In the genomic region with DNA sequence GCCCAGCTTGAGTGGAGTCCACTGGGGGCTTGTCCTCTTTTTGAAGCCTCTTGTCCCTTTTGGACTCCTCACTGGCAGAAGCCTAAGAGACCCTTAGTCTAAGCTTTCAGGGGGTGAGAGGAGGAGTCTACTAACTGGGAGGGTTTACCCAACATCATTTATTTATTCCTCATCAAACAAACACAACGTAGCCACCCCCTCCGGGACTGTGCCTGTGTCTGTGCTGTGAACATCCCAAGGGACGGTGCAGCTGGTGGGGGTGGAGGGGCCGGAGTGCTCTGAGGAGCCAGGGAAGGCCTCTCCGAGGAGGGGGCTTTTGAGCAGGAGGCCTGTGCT, we compare ENCODE assay signal across 12 cellular contexts. TPM values are rescaled to one million over a fixed set of nuclear protein-coding genes. Genes with fewer than 3 reads are reported as not detected.
A peak's percentile ranks its signal among the peaks of the same experiment; 100 is the strongest.
DNase-seq lines count a peak whose midpoint lies in the region; ATAC-seq and TF ChIP-seq lines count a peak whose summit lies in the region.
"Had no signal": no experiment of that assay in that cellular context is flagged by ENCODE, and none has a peak within 500 bp of the region (broad histone marks: within the 10 kb centered on the region; RNA-seq: fewer than 3 reads in every experiment).

No MANE protein-coding gene starts in this region.

- no peak for TF ChIP-seq CTCF in CD4-positive, alpha-beta T cell (IDR thresholded peaks at IDR 0.05)
- TF ChIP-seq CTCF in RWPE2 (IDR thresholded peaks at IDR 0.05; ENCODE audit: poor library complexity, severe bottlenecking), result no peak
- TF ChIP-seq CTCF in esophagus muscularis mucosa (IDR thresholded peaks at IDR 0.05), result no peak
- no peak for TF ChIP-seq CTCF in psoas muscle (IDR thresholded peaks at IDR 0.05)
- no peak for TF ChIP-seq CTCF in MM.1S (IDR thresholded peaks at IDR 0.05; ENCODE audit: low read length)

- intact Hi-C loops in CD4-positive, alpha-beta T cell (cut with DNase I, micrococcal nuclease), result no loop called here
- intact Hi-C loops in esophagus muscularis mucosa (cut with DNase I), result no loop called here
- intact Hi-C loops in psoas muscle (cut with DNase I), result loop anchor here in 1 of 2 donors (5.0 kb wide), 1 partner anchor 247 kb away; no protein-coding TSS in a partner anchor

- no peaks in the 10 kb centered on the region for H3K9me3 Mint-ChIP-seq in CD4-positive, alpha-beta T cell
- H3K9me3 Mint-ChIP-seq: activated naive CD4-positive, alpha-beta T cell treated with anti-CD3 and anti-CD28 coated beads for 36 hours had no signal

- CTCF ChIA-PET in CD4-positive, alpha-beta T cell (lab: Charles Lee), result interaction anchor here (0.5 to 3.0 kb wide), 12 partner anchors 11 to 567 kb away, joined by 3 to 12 read pairs (median 4); a partner anchor contains a TSS

- peaks cover 37% of the 10 kb centered on the region for H3K4me1 ChIP-seq in RWPE2 (ENCODE audit: insufficient read depth, poor library complexity, severe bottlenecking)
- H3K4me1 ChIP-seq in esophagus muscularis mucosa, result peaks cover 27 to 38% (median 28%) of the 10 kb centered on the region in 4 donors
- peaks cover 12% of the 10 kb centered on the region for H3K4me1 ChIP-seq in psoas muscle
- no peaks in the 10 kb centered on the region for H3K4me1 ChIP-seq in MM.1S (ENCODE audit: low read length)

- no peaks in the 10 kb centered on the region for H3K27me3 ChIP-seq in CD4-positive, alpha-beta T cell (ENCODE audit: control insufficient read depth, insufficient read depth, low read length)
- H3K27me3 ChIP-seq in RWPE2 (ENCODE audit: insufficient read depth, poor library complexity, severe bottlenecking) (no peaks in the 10 kb centered on the region), esophagus muscularis mucosa (no peaks in the 10 kb centered on the region), psoas muscle (ENCODE audit: insufficient read depth in 3 of 3, low read length in 2 of 3) (no peaks in the 10 kb centered on the region), MM.1S (replicated peaks; ENCODE audit: insufficient read depth, low read length) (no peaks in the 10 kb centered on the region)

- 91% methylated on average over 5 of the region's 5 CpGs for WGBS in esophagus muscularis mucosa
- whole genome bisulfite sequencing in psoas muscle, 3 donors, result 74 to 82% (median 78%) methylated on average over 5 of the region's 5 CpGs

- no peak overlapping the region for H3K4me3 ChIP-seq in RWPE2 (ENCODE audit: severe bottlenecking)
- no peak overlapping the region for H3K4me3 ChIP-seq in esophagus muscularis mucosa
- H3K4me3 ChIP-seq in psoas muscle, result no peak overlapping the region
- H3K4me3 ChIP-seq in MM.1S (ENCODE audit: low read length), result no peak overlapping the region

- no peaks in the 10 kb centered on the region for H3K9me3 ChIP-seq in CD4-positive, alpha-beta T cell (ENCODE audit: control insufficient read depth, low read length)
- no peaks in the 10 kb centered on the region for H3K9me3 ChIP-seq in RWPE2 (ENCODE audit: severe bottlenecking)
- H3K9me3 ChIP-seq in esophagus muscularis mucosa, result no peaks in the 10 kb centered on the region
- no peaks in the 10 kb centered on the region for H3K9me3 ChIP-seq in psoas muscle
- H3K9me3 ChIP-seq in MM.1S (replicated peaks; ENCODE audit: insufficient read depth, low read length), result no peaks in the 10 kb centered on the region

- H3F3A ChIP-seq in MM.1S (ENCODE audit: insufficient read depth, low read length), result no peaks in the 10 kb centered on the region

- POLR2A ChIA-PET in CD4-positive, alpha-beta T cell (lab: Charles Lee), result interaction anchor here (1.1 kb wide), 1 partner anchor 170 kb away, joined by 3 read pairs; a partner anchor contains a TSS

- peaks cover 5% of the 10 kb centered on the region for H3K27me3 Mint-ChIP-seq in CD4-positive, alpha-beta T cell

- H3K4me1 Mint-ChIP-seq in CD4-positive, alpha-beta T cell (ENCODE audit: low read depth), result peaks cover 17% of the 10 kb centered on the region

- no peak for TF ChIP-seq EP300 in esophagus muscularis mucosa (IDR thresholded peaks at IDR 0.05)

- no peak overlapping the region for H3K4me3 Mint-ChIP-seq in CD4-positive, alpha-beta T cell
- H3K4me3 Mint-ChIP-seq: activated naive CD4-positive, alpha-beta T cell treated with anti-CD3 and anti-CD28 coated beads for 36 hours had no signal

- H3K9me2 ChIP-seq in MM.1S (replicated peaks; ENCODE audit: insufficient read depth, low read length), result no peaks in the 10 kb centered on the region

- H3K36me3 ChIP-seq in RWPE2 (ENCODE audit: low read depth), result no peaks in the 10 kb centered on the region
- no peaks in the 10 kb centered on the region for H3K36me3 ChIP-seq in esophagus muscularis mucosa
- no peaks in the 10 kb centered on the region for H3K36me3 ChIP-seq in psoas muscle (ENCODE audit: insufficient read depth in 1 of 2, low read depth in 1 of 2)
- H3K36me3 ChIP-seq in MM.1S (replicated peaks; ENCODE audit: insufficient read depth, low read length), result no peaks in the 10 kb centered on the region

- H3K4me2 ChIP-seq in MM.1S (ENCODE audit: low read depth, low read length), result no peak overlapping the region

- ATAC-seq in CD4-positive, alpha-beta T cell (ENCODE audit: poor library complexity), result no peak
- peak; percentile 11; the same call in 2 of the 3 replicates for ATAC-seq in RWPE2 (ENCODE audit: low read depth)
- ATAC-seq in psoas muscle, result no peak
- no peak for ATAC-seq in HG02588 (IDR thresholded peaks at IDR 0.05; ENCODE audit: unreplicated experiment)

- H3K27ac Mint-ChIP-seq in CD4-positive, alpha-beta T cell, result no peak overlapping the region
- H3K27ac Mint-ChIP-seq: activated naive CD4-positive, alpha-beta T cell treated with anti-CD3 and anti-CD28 coated beads for 36 hours; B cell had no signal

- peak overlapping the region; percentile 31 for H3K27ac ChIP-seq in CD4-positive, alpha-beta T cell (ENCODE audit: low read depth, low read length)
- H3K27ac ChIP-seq in RWPE2 (ENCODE audit: poor library complexity, severe bottlenecking), result peak overlapping the region; percentile 96
- H3K27ac ChIP-seq in esophagus muscularis mucosa (replicated peaks in 1 of 4), result peak overlapping the region; percentile 53 to 67 (median 58)
- H3K27ac ChIP-seq in psoas muscle, result peak overlapping the region; percentile 52
- no peak overlapping the region for H3K27ac ChIP-seq in MM.1S (ENCODE audit: low read length)

- no peaks in the 10 kb centered on the region for H3K79me2 ChIP-seq in MM.1S (ENCODE audit: low read length)

- H2AFZ ChIP-seq in MM.1S (ENCODE audit: low read length), result no peak overlapping the region

- H4K20me1 ChIP-seq in MM.1S (ENCODE audit: insufficient read depth, low read length), result no peaks in the 10 kb centered on the region

- H3K9ac ChIP-seq in MM.1S (ENCODE audit: low read length), result no peak overlapping the region

- no peak for DNase-seq in CD4-positive, alpha-beta T cell
- DNase-seq in RWPE2 (ENCODE audit: low spot score) (no peak), esophagus muscularis mucosa (ENCODE audit: extremely low spot score) (no peak), psoas muscle (no peak), MM.1S (no peak), germinal center (ENCODE audit: low spot score) (no peak), iPS-NIHi11 (ENCODE audit: low spot score) (no peak)
- DNase-seq: activated naive CD4-positive, alpha-beta T cell treated with anti-CD3 and anti-CD28 coated beads for 36 hours; NCI-H187 treated with DMSO at 0.1 percent for 48 hours; NCI-H526 treated with DMSO at 0.1 percent for 48 hours had no signal

- TF ChIP-seq POLR2A in esophagus muscularis mucosa (IDR thresholded peaks at IDR 0.05; ENCODE audit: low read depth), result no peak

- no peaks in the 10 kb centered on the region for H3K36me3 Mint-ChIP-seq in CD4-positive, alpha-beta T cell (ENCODE audit: low read depth)

RNA-seq across cellular contexts. Expression of a gene that starts 42.7 kb away (rescaled TPM):
- 10 to 100 TPM in 1 of 2 experiments, 1 to 10 TPM in 1; 9.9 to 10.8 TPM for total RNA-seq in CD4-positive, alpha-beta T cell
- 10 to 100 TPM in 1 of 4 donors, 1 to 10 TPM in 3; 7.1 to 10.1 (median 8.0) TPM for total RNA-seq in esophagus muscularis mucosa
- 1 to 10 TPM; 3.8 to 7.6 (median 5.8) TPM for total RNA-seq in psoas muscle
- polyA plus RNA-seq in psoas muscle, result 1 to 10 TPM; 2.7 to 6.0 (median 5.7) TPM
